ENCODE assay signal across 11 cellular contexts in genomic region chr14:36105401-36105800, GRCh38.
DNase-seq lines count a peak whose midpoint lies in the region; ATAC-seq and TF ChIP-seq lines count a peak whose summit lies in the region.
"Had no signal": no experiment of that assay in that cellular context is flagged by ENCODE, and none has a peak within 500 bp of the region (broad histone marks: within the 10 kb centered on the region; RNA-seq: fewer than 3 reads in every experiment).

No MANE protein-coding gene starts in this region.

- no peaks in the 10 kb centered on the region for H3K4me1 ChIP-seq in CD8-positive, alpha-beta T cell (ENCODE audit: insufficient read depth, low read length)
- no peaks in the 10 kb centered on the region for H3K4me1 ChIP-seq in heart right ventricle
- H3K4me1 ChIP-seq: gastrocnemius medialis had no signal

- no peaks in the 10 kb centered on the region for H3K36me3 Mint-ChIP-seq in chondrocyte (ENCODE audit: low read depth)
- H3K36me3 Mint-ChIP-seq in CD8-positive, alpha-beta T cell, result no peaks in the 10 kb centered on the region
- H3K36me3 Mint-ChIP-seq: activated naive CD8-positive, alpha-beta T cell treated with anti-CD3 and anti-CD28 coated beads for 36 hours; stimulated activated memory B cell treated with anti-CD40 and anti-IgM and Interleukin-4, amounts not matched to agents 10 μg/mL and 1 μg/mL and 100 μg/mL, for 72 hours had no signal

- intact Hi-C loops in CD8-positive, alpha-beta T cell (cut with DNase I, micrococcal nuclease), result no loop called here
- intact Hi-C loops in heart right ventricle (cut with DNase I) (no loop called here), head of caudate nucleus (cut with DNase I) (no loop called here)

- no peaks in the 10 kb centered on the region for H3K9me3 ChIP-seq in CD8-positive, alpha-beta T cell (ENCODE audit: low read length)
- no peaks in the 10 kb centered on the region for H3K9me3 ChIP-seq in heart right ventricle
- H3K9me3 ChIP-seq: gastrocnemius medialis had no signal

- H3K27ac Mint-ChIP-seq in chondrocyte (ENCODE audit: unreplicated experiment), result no peak overlapping the region
- H3K27ac Mint-ChIP-seq in CD8-positive, alpha-beta T cell, result no peak overlapping the region
- H3K27ac Mint-ChIP-seq: activated naive CD8-positive, alpha-beta T cell treated with anti-CD3 and anti-CD28 coated beads for 36 hours; stimulated activated memory B cell treated with anti-CD40 and anti-IgM and Interleukin-4, amounts not matched to agents 10 μg/mL and 1 μg/mL and 100 μg/mL, for 72 hours had no signal

- DNase-seq in NCI-H1694 (lab: John Stamatoyannopoulos, UW) (peak; percentile 1), NCI-H1694 treated with DMSO at 0.1 percent for 48 hours (lab: John Stamatoyannopoulos, UW) (no peak), NCI-H2029 (lab: John Stamatoyannopoulos, UW) (peak; percentile 92), chondrocyte (ENCODE audit: low spot score) (no peak), stromal cell of bone marrow (ENCODE audit: low read depth) (peak; percentile 2), heart right ventricle (no peak), head of caudate nucleus (no peak)
- no peak for DNase-seq in CD8-positive, alpha-beta T cell
- DNase-seq: activated naive CD8-positive, alpha-beta T cell treated with anti-CD3 and anti-CD28 coated beads for 36 hours; gastrocnemius medialis had no signal

- H3K27me3 ChIP-seq in CD8-positive, alpha-beta T cell (ENCODE audit: insufficient read depth, low read length), result peaks cover 8% of the 10 kb centered on the region
- H3K27me3 ChIP-seq in heart right ventricle, result peaks cover 0 to 4% (median 2%) of the 10 kb centered on the region in 7 donors
- H3K27me3 ChIP-seq: gastrocnemius medialis had no signal

- ATAC-seq in CD8-positive, alpha-beta T cell, result no peak
- ATAC-seq in heart right ventricle, result no peak
- ATAC-seq: gastrocnemius medialis; stimulated activated memory B cell treated with anti-CD40 and anti-IgM and Interleukin-4, amounts not matched to agents 10 μg/mL and 1 μg/mL and 100 μg/mL, for 72 hours had no signal

- TF ChIP-seq CTCF in chondrocyte (IDR thresholded peaks at IDR 0.05) (peak; percentile 24), heart right ventricle (IDR thresholded peaks at IDR 0.05) (no peak)
- no peak for TF ChIP-seq CTCF in CD8-positive, alpha-beta T cell (IDR thresholded peaks at IDR 0.05)

- H3K9me3 Mint-ChIP-seq in chondrocyte (ENCODE audit: low read depth), result no peaks in the 10 kb centered on the region
- no peaks in the 10 kb centered on the region for H3K9me3 Mint-ChIP-seq in CD8-positive, alpha-beta T cell
- H3K9me3 Mint-ChIP-seq: activated naive CD8-positive, alpha-beta T cell treated with anti-CD3 and anti-CD28 coated beads for 36 hours; stimulated activated memory B cell treated with anti-CD40 and anti-IgM and Interleukin-4, amounts not matched to agents 10 μg/mL and 1 μg/mL and 100 μg/mL, for 72 hours had no signal

- 2 to 3% methylated on average over 1 of the region's 1 CpG for WGBS in heart right ventricle, 2 donors

- POLR2A ChIA-PET in CD8-positive, alpha-beta T cell (lab: Charles Lee), result no interaction called here

- H3K36me3 ChIP-seq in CD8-positive, alpha-beta T cell (ENCODE audit: insufficient read depth, low read length), result no peaks in the 10 kb centered on the region
- H3K36me3 ChIP-seq in heart right ventricle, result no peaks in the 10 kb centered on the region
- H3K36me3 ChIP-seq: gastrocnemius medialis had no signal

- no peak overlapping the region for H3K27ac ChIP-seq in CD8-positive, alpha-beta T cell (ENCODE audit: low read depth, low read length)
- no peak overlapping the region for H3K27ac ChIP-seq in heart right ventricle
- H3K27ac ChIP-seq: gastrocnemius medialis had no signal

- peaks cover 40% of the 10 kb centered on the region for H3K27me3 Mint-ChIP-seq in chondrocyte (ENCODE audit: low read depth)
- peaks cover 15% of the 10 kb centered on the region for H3K27me3 Mint-ChIP-seq in CD8-positive, alpha-beta T cell (ENCODE audit: low read depth)
- H3K27me3 Mint-ChIP-seq: stimulated activated memory B cell treated with anti-CD40 and anti-IgM and Interleukin-4, amounts not matched to agents 10 μg/mL and 1 μg/mL and 100 μg/mL, for 72 hours had no signal

- CTCF ChIA-PET in CD8-positive, alpha-beta T cell (lab: Charles Lee), result no interaction called here

- H3K4me1 Mint-ChIP-seq in chondrocyte (ENCODE audit: low read depth), result no peaks in the 10 kb centered on the region
- no peaks in the 10 kb centered on the region for H3K4me1 Mint-ChIP-seq in CD8-positive, alpha-beta T cell (ENCODE audit: low read depth)
- H3K4me1 Mint-ChIP-seq: activated naive CD8-positive, alpha-beta T cell treated with anti-CD3 and anti-CD28 coated beads for 36 hours; stimulated activated memory B cell treated with anti-CD40 and anti-IgM and Interleukin-4, amounts not matched to agents 10 μg/mL and 1 μg/mL and 100 μg/mL, for 72 hours had no signal

- H3K4me3 ChIP-seq in CD8-positive, alpha-beta T cell (ENCODE audit: low read depth, low read length), result no peak overlapping the region
- no peak overlapping the region for H3K4me3 ChIP-seq in heart right ventricle
- H3K4me3 ChIP-seq: gastrocnemius medialis had no signal

- no peak overlapping the region for H3K4me3 Mint-ChIP-seq in chondrocyte (ENCODE audit: unreplicated experiment)
- no peak overlapping the region for H3K4me3 Mint-ChIP-seq in CD8-positive, alpha-beta T cell
- H3K4me3 Mint-ChIP-seq: activated naive CD8-positive, alpha-beta T cell treated with anti-CD3 and anti-CD28 coated beads for 36 hours; stimulated activated memory B cell treated with anti-CD40 and anti-IgM and Interleukin-4, amounts not matched to agents 10 μg/mL and 1 μg/mL and 100 μg/mL, for 72 hours had no signal

Comparison
In these comparisons a context has a peak if more than half of its experiments do, and no peak if none do; other contexts are left out.
1. DNase-seq: peak in NCI-H1694 (single experiment), NCI-H2029 (single experiment) and stromal cell of bone marrow (single experiment); none in NCI-H1694 treated with DMSO at 0.1 percent for 48 hours (single experiment), chondrocyte (single experiment), CD8-positive, alpha-beta T cell (0 of 7), heart right ventricle (0 of 2) and head of caudate nucleus (0 of 42).